8 cellular contexts compared by ENCODE assay signal in the genomic region with DNA sequence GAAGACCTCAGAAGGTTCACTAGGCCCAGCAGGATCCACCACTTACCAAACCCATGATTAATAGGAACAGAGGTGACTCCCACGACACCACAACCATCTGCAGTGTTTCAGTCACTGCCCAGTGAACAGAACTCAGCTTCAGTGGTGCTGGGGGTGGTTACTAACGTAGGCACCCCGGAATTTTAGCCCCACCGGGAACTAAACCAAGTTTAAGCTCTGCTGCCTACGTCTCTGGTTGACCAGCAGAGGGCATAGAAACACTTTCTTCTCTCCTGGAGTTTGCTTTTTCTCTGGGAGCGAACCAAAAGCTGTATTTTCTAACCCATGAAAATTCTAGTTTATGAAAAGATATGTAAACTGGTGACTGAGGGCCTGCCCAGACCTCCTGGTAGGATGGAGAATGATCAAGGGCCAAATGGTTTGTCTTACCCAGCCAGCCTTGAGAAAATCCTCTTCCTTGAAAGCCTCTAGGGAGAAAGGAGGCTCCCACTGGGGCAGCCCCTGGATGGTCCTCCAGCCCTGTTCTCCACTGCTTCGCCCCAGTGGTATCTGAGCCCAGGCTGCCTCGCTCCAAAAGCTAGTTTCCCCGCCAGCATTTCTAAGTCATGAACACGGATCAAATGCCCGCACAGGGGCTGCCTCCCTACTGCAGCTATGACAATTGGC.
DNase-seq lines count a peak whose midpoint lies in the region; ATAC-seq and TF ChIP-seq lines count a peak whose summit lies in the region.

No MANE protein-coding gene starts in this region.

- H3K27ac ChIP-seq in SU-DHL-6 (ENCODE audit: low read depth, low read length) = no peak overlapping the region
- no peak overlapping the region for H3K27ac ChIP-seq in gastroesophageal sphincter

- ATAC-seq in gastroesophageal sphincter (no peak), GM18868 (IDR thresholded peaks at IDR 0.05; ENCODE audit: unreplicated experiment) (no peak)

- no peak overlapping the region for H3K4me3 Mint-ChIP-seq in CD14-positive monocyte

- no peak for TF ChIP-seq EP300 in gastroesophageal sphincter (IDR thresholded peaks at IDR 0.05)

- H3K36me3 ChIP-seq in H7 (replicated peaks; ENCODE audit: control insufficient read depth, insufficient read depth, low read length) (no peaks in the 10 kb centered on the region), SU-DHL-6 (ENCODE audit: low read length) (no peaks in the 10 kb centered on the region), gastroesophageal sphincter (no peaks in the 10 kb centered on the region)

- peaks cover 2 to 13% (median 8%) of the 10 kb centered on the region in 3 donors for H3K27me3 Mint-ChIP-seq in CD14-positive monocyte (ENCODE audit: low read depth in 3 of 3)

- no peak overlapping the region for H3K9ac ChIP-seq in SU-DHL-6 (ENCODE audit: low read length)

- 0 to 30% methylated on average over 1 to 7 of the region's 11 CpGs for WGBS in gastroesophageal sphincter (ENCODE audit: low coverage in 1 of 2), 2 donors

- H3K36me3 Mint-ChIP-seq in CD14-positive monocyte = no peaks in the 10 kb centered on the region

- H4K20me1 ChIP-seq in SU-DHL-6 (ENCODE audit: low read depth, low read length) = no peaks in the 10 kb centered on the region

- H3K9me3 ChIP-seq in SU-DHL-6 (ENCODE audit: insufficient read depth, low read length) = no peaks in the 10 kb centered on the region
- H3K9me3 ChIP-seq in gastroesophageal sphincter = no peaks in the 10 kb centered on the region

- H3F3A ChIP-seq in SU-DHL-6 (ENCODE audit: insufficient read depth) = peaks cover 22% of the 10 kb centered on the region

- no peaks in the 10 kb centered on the region for H3K79me2 ChIP-seq in SU-DHL-6 (ENCODE audit: insufficient read depth, low read length)

- no peak overlapping the region for H3K4me3 ChIP-seq in H7 (ENCODE audit: insufficient read depth, low read depth, low read length)
- H3K4me3 ChIP-seq in SU-DHL-6 (ENCODE audit: insufficient read depth, low read length, poor library complexity, severe bottlenecking) = no peak overlapping the region
- no peak overlapping the region for H3K4me3 ChIP-seq in gastroesophageal sphincter
- no peak overlapping the region for H3K4me3 ChIP-seq in skeletal muscle cell (ENCODE audit: low read depth, low read length)

- no peak for TF ChIP-seq POLR2A in gastroesophageal sphincter (IDR thresholded peaks at IDR 0.05)

- no peaks in the 10 kb centered on the region for H3K27me3 ChIP-seq in H7 (ENCODE audit: control insufficient read depth, insufficient read depth, low read length)
- H3K27me3 ChIP-seq in SU-DHL-6 (ENCODE audit: low read length) = no peaks in the 10 kb centered on the region
- H3K27me3 ChIP-seq in gastroesophageal sphincter = peaks cover 5% of the 10 kb centered on the region

- TF ChIP-seq CTCF in CD14-positive monocyte (IDR thresholded peaks at IDR 0.05) (peak; percentile 31), SU-DHL-6 (IDR thresholded peaks at IDR 0.05; ENCODE audit: insufficient read depth, low read length, poor library complexity, severe bottlenecking) (peak; percentile 74), gastroesophageal sphincter (IDR thresholded peaks at IDR 0.05) (peak in 3 of 4 experiments; percentile 34 to 65 (median 49))

- H3K9me3 Mint-ChIP-seq in CD14-positive monocyte = peaks cover 0 to 3% (median 0%) of the 10 kb centered on the region in 7 donors

- H2AFZ ChIP-seq in SU-DHL-6 (ENCODE audit: low read depth, low read length, severe bottlenecking) = no peak overlapping the region

- H3K9me2 ChIP-seq in SU-DHL-6 (replicated peaks; ENCODE audit: insufficient read depth, low read length) = no peaks in the 10 kb centered on the region

- H3K27ac Mint-ChIP-seq in CD14-positive monocyte = no peak overlapping the region

- DNase-seq in CD14-positive monocyte (ENCODE audit: low spot score) (no peak), H7 (peak; percentile 65), skeletal muscle cell (ENCODE audit: low read depth) (peak; percentile 13), NCI-H345 treated with DMSO at 0.1 percent for 48 hours (lab: John Stamatoyannopoulos, UW; ENCODE audit: unreplicated experiment) (no peak), NCI-H1092 (lab: John Stamatoyannopoulos, UW) (no peak)

- intact Hi-C loops in CD14-positive monocyte (cut with micrococcal nuclease) = no loop called here

- peaks cover 0 to 7% (median 0%) of the 10 kb centered on the region in 3 donors for H3K4me1 ChIP-seq in gastroesophageal sphincter

- peaks cover 25% of the 10 kb centered on the region for H3K4me1 Mint-ChIP-seq in CD14-positive monocyte

- no peak overlapping the region for H3K4me2 ChIP-seq in SU-DHL-6 (ENCODE audit: low read depth, low read length, poor library complexity, severe bottlenecking)

Comparison
In these comparisons a context has a peak if more than half of its experiments do, and no peak if none do; other contexts are left out.
1. DNase-seq: peak in H7 (single experiment) and skeletal muscle cell (single experiment); none in CD14-positive monocyte (single experiment), NCI-H345 treated with DMSO at 0.1 percent for 48 hours (single experiment) and NCI-H1092 (single experiment).
2. Peak in every context shown above with its lines, with median percentiles within 50 percentile points of each other: CTCF ChIP-seq.